ENCODE assay signal across 16 cellular contexts in the genomic region with DNA sequence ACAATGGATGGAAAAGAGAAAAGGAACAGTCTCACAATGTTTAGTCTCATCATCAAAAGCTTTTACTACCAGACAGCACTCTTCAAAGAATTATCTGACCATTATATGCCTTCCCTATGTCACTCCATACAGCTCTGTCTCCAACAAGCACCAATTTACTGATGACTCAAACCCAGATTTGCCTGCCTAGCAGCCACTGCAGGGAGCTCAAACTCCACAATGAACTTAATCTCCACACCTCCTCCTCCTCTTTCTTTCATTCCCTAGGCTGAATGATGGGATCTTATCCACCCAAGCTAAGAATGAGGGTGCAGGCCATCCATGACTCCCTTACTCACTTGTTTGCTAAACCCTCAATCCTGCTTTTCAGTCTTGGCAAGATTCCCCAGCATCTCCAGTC. TPM values are rescaled to one million over a fixed set of nuclear protein-coding genes. Genes with fewer than 3 reads are reported as not detected.
DNase-seq lines count a peak whose midpoint lies in the region; ATAC-seq and TF ChIP-seq lines count a peak whose summit lies in the region.
"Had no signal": no experiment of that assay in that cellular context is flagged by ENCODE, and none has a peak within 500 bp of the region (broad histone marks: within the 10 kb centered on the region; RNA-seq: fewer than 3 reads in every experiment).

No MANE protein-coding gene starts in this region.

- H3K9ac ChIP-seq in mammary epithelial cell (ENCODE audit: insufficient read depth, low read length): no peak overlapping the region

- in situ Hi-C loops in mammary epithelial cell (cut with MboI; ENCODE audit: low sequenced_read_pairs in 2 of 2) (no loop called here), HAP-1 (cut with MboI; ENCODE audit: low sequenced_read_pairs) (no loop called here)

- BruUV-seq in mammary epithelial cell (replicated peaks; lab: Mats Ljungman, UMichigan) (no TSS peak), MCF 10A (replicated peaks; lab: Mats Ljungman, UMichigan) (no TSS peak)

- H3K27ac ChIP-seq in mammary epithelial cell (ENCODE audit: insufficient read depth, low read depth, low read length): no peak overlapping the region
- no peak overlapping the region for H3K27ac ChIP-seq in upper lobe of right lung
- no peak overlapping the region for H3K27ac ChIP-seq in Peyer's patch
- H3K27ac ChIP-seq: HL-60 had no signal

- H3K36me3 Mint-ChIP-seq in MCF 10A (ENCODE audit: insufficient read depth, unreplicated experiment): peaks cover 35% of the 10 kb centered on the region
- H3K36me3 Mint-ChIP-seq in activated naive CD8-positive, alpha-beta T cell treated with anti-CD3 and anti-CD28 coated beads, Interleukin-2, amount 50 U/mL, for 24 hours (ENCODE audit: low read depth): peaks cover 22% of the 10 kb centered on the region

- no peak for TF ChIP-seq POLR2A in Peyer's patch (IDR thresholded peaks at IDR 0.05)

- no peak for ATAC-seq in activated naive CD8-positive, alpha-beta T cell treated with anti-CD3 and anti-CD28 coated beads, Interleukin-2, amount 50 U/mL, for 24 hours
- peak; percentile 26 for ATAC-seq in upper lobe of right lung

- POLR2A ChIA-PET in MCF 10A (lab: Yijun Ruan, JAX): interaction anchor here (1.0 kb wide), 1 partner anchor 74 kb away, joined by 3 read pairs; no protein-coding TSS in a partner anchor

- H2AFZ ChIP-seq in mammary epithelial cell (ENCODE audit: low read depth, low read length): no peak overlapping the region

- peaks cover 10% of the 10 kb centered on the region for H3K4me1 ChIP-seq in mammary epithelial cell (ENCODE audit: insufficient read depth, low read length)
- H3K4me1 ChIP-seq in upper lobe of right lung: peaks cover 6% of the 10 kb centered on the region
- no peaks in the 10 kb centered on the region for H3K4me1 ChIP-seq in Peyer's patch
- H3K4me1 ChIP-seq in HAP-1: no peaks in the 10 kb centered on the region

- H3K27ac Mint-ChIP-seq in MCF 10A (ENCODE audit: low read depth, unreplicated experiment): no peak overlapping the region
- H3K27ac Mint-ChIP-seq in activated naive CD8-positive, alpha-beta T cell treated with anti-CD3 and anti-CD28 coated beads, Interleukin-2, amount 50 U/mL, for 24 hours: peak overlapping the region; percentile 6
- H3K27ac Mint-ChIP-seq: activated naive CD8-positive, alpha-beta T cell treated with anti-CD3 and anti-CD28 coated beads, Interleukin-2, amount 10 ng/mL, durations not matched to agents 7 days and 5 days; T-helper 2 cell treated with Interferon-gamma antibody and Interleukin-4, amounts not matched to agents 5 μg/mL and 100 μg/mL, for 36 hours had no signal

- peaks cover 35% of the 10 kb centered on the region for H3K79me2 ChIP-seq in mammary epithelial cell (ENCODE audit: insufficient read depth, low read length)

- peaks cover 17% of the 10 kb centered on the region for H3K4me1 Mint-ChIP-seq in MCF 10A (ENCODE audit: insufficient read depth, unreplicated experiment)
- H3K4me1 Mint-ChIP-seq in activated naive CD8-positive, alpha-beta T cell treated with anti-CD3 and anti-CD28 coated beads, Interleukin-2, amount 50 U/mL, for 24 hours: peaks cover 49% of the 10 kb centered on the region

- dilution Hi-C loops in mammary epithelial cell (cut with HindIII; ENCODE audit: low sequenced_read_pairs): loop anchor here (5.0 kb wide), 2 partner anchors 42 to 78 kb away; no protein-coding TSS in a partner anchor

- H3K36me3 ChIP-seq in mammary epithelial cell (ENCODE audit: insufficient read depth, low read length): no peaks in the 10 kb centered on the region
- H3K36me3 ChIP-seq in upper lobe of right lung: peaks cover 18% of the 10 kb centered on the region
- H3K36me3 ChIP-seq in Peyer's patch: peaks cover 0 to 5% (median 0%) of the 10 kb centered on the region in 3 donors
- peaks cover 14% of the 10 kb centered on the region for H3K36me3 ChIP-seq in HAP-1 (replicated peaks)

- H3K4me3 Mint-ChIP-seq in MCF 10A (ENCODE audit: unreplicated experiment): no peak overlapping the region
- H3K4me3 Mint-ChIP-seq in activated naive CD8-positive, alpha-beta T cell treated with anti-CD3 and anti-CD28 coated beads, Interleukin-2, amount 50 U/mL, for 24 hours: no peak overlapping the region
- H3K4me3 Mint-ChIP-seq: activated naive CD8-positive, alpha-beta T cell treated with anti-CD3 and anti-CD28 coated beads, Interleukin-2, amount 10 ng/mL, durations not matched to agents 7 days and 5 days; T-helper 2 cell treated with Interferon-gamma antibody and Interleukin-4, amounts not matched to agents 5 μg/mL and 100 μg/mL, for 36 hours had no signal

- H3K9me3 ChIP-seq in mammary epithelial cell (replicated peaks; ENCODE audit: insufficient read depth, low read length) (no peaks in the 10 kb centered on the region), upper lobe of right lung (no peaks in the 10 kb centered on the region), Peyer's patch (no peaks in the 10 kb centered on the region), HAP-1 (no peaks in the 10 kb centered on the region)

- DNase-seq in mammary epithelial cell (peak; percentile 23), MCF 10A (ENCODE audit: unreplicated experiment) (no peak), iris pigment epithelial cell (ENCODE audit: low read depth) (peak; percentile 68), upper lobe of right lung (no peak), Peyer's patch (no peak), HAP-1 (ENCODE audit: low spot score in 2 of 2) (no peak)
- no peak for DNase-seq in activated naive CD8-positive, alpha-beta T cell treated with anti-CD3 and anti-CD28 coated beads, Interleukin-2, amount 50 U/mL, for 24 hours
- DNase-seq in stimulated activated CD4-positive, alpha-beta T cell treated with anti-CD3 and anti-CD28 coated beads, Interleukin-4, amount 100 ng/mL, for 24 hours: no peak
- DNase-seq: activated CD8-positive, alpha-beta memory T cell treated with anti-CD3 and anti-CD28 coated beads for 24 hours; activated naive CD8-positive, alpha-beta T cell treated with anti-CD3 and anti-CD28 coated beads, Interleukin-2, amount 10 ng/mL, durations not matched to agents 7 days and 5 days; dorsolateral prefrontal cortex; NCI-H1048; NCI-H345; stimulated activated CD4-positive, alpha-beta T cell treated with anti-CD3 and anti-CD28 coated beads, Interleukin-12 subunit alpha, Interleukin-12 subunit beta, amount 100 ng/mL, for 4 hours had no signal

- no peaks in the 10 kb centered on the region for H3K9me3 Mint-ChIP-seq in MCF 10A (ENCODE audit: unreplicated experiment)
- H3K9me3 Mint-ChIP-seq in activated naive CD8-positive, alpha-beta T cell treated with anti-CD3 and anti-CD28 coated beads, Interleukin-2, amount 50 U/mL, for 24 hours: no peaks in the 10 kb centered on the region
- H3K9me3 Mint-ChIP-seq: activated naive CD8-positive, alpha-beta T cell treated with anti-CD3 and anti-CD28 coated beads, Interleukin-2, amount 10 ng/mL, durations not matched to agents 7 days and 5 days; T-helper 2 cell treated with Interferon-gamma antibody and Interleukin-4, amounts not matched to agents 5 μg/mL and 100 μg/mL, for 36 hours had no signal

- no peaks in the 10 kb centered on the region for H4K20me1 ChIP-seq in mammary epithelial cell (ENCODE audit: insufficient read depth, low read length)

- intact Hi-C loops in mammary epithelial cell (cut with micrococcal nuclease): no loop called here
- intact Hi-C loops in MCF 10A (cut with micrococcal nuclease): no loop called here
- intact Hi-C loops in upper lobe of right lung (cut with DNase I): no loop called here

- CTCF ChIA-PET in mammary epithelial cell (lab: Charles Lee; ENCODE audit: low non-redundant PET): no interaction called here
- CTCF ChIA-PET in MCF 10A (lab: Yijun Ruan, JAX): interaction anchor here (0.6 to 0.7 kb wide), 2 partner anchors 17 to 68 kb away, joined by 3 read pairs; no protein-coding TSS in a partner anchor

- H3K27me3 ChIP-seq in mammary epithelial cell (ENCODE audit: insufficient read depth, low read length): no peaks in the 10 kb centered on the region
- no peaks in the 10 kb centered on the region for H3K27me3 ChIP-seq in upper lobe of right lung
- no peaks in the 10 kb centered on the region for H3K27me3 ChIP-seq in Peyer's patch
- H3K27me3 ChIP-seq in HAP-1 (ENCODE audit: low read depth): no peaks in the 10 kb centered on the region
- H3K27me3 ChIP-seq: dorsolateral prefrontal cortex had no signal

- H3K4me2 ChIP-seq in mammary epithelial cell (ENCODE audit: insufficient read depth, low read depth, low read length): no peak overlapping the region

- no peaks in the 10 kb centered on the region for H3K27me3 Mint-ChIP-seq in MCF 10A (ENCODE audit: insufficient read depth, unreplicated experiment)
- H3K27me3 Mint-ChIP-seq in activated naive CD8-positive, alpha-beta T cell treated with anti-CD3 and anti-CD28 coated beads, Interleukin-2, amount 50 U/mL, for 24 hours: no peaks in the 10 kb centered on the region
- H3K27me3 Mint-ChIP-seq: activated naive CD8-positive, alpha-beta T cell treated with anti-CD3 and anti-CD28 coated beads, Interleukin-2, amount 10 ng/mL, durations not matched to agents 7 days and 5 days had no signal

- TF ChIP-seq CTCF in mammary epithelial cell (conservative IDR thresholded peaks at IDR 0.05 in 1 of 2, IDR thresholded peaks at IDR 0.05 in 1 of 2; ENCODE audit: extremely low read depth in 1 of 2, insufficient read depth in 1 of 2, low read depth in 1 of 2, low read length in 2 of 2) (peak in 1 of 2 donors; percentile 5), MCF 10A (IDR thresholded peaks at IDR 0.05; ENCODE audit: unreplicated experiment) (no peak), upper lobe of right lung (IDR thresholded peaks at IDR 0.05) (no peak), Peyer's patch (IDR thresholded peaks at IDR 0.05) (no peak)

- H3K4me3 ChIP-seq in mammary epithelial cell (replicated peaks in 1 of 3; ENCODE audit: insufficient read depth in 1 of 3, low read depth in 2 of 3, low read length in 3 of 3): no peak overlapping the region
- H3K4me3 ChIP-seq in upper lobe of right lung: no peak overlapping the region
- no peak overlapping the region for H3K4me3 ChIP-seq in Peyer's patch
- no peak overlapping the region for H3K4me3 ChIP-seq in HAP-1
- H3K4me3 ChIP-seq: dorsolateral prefrontal cortex had no signal

RNA-seq across cellular contexts. Expression of a gene that starts 45.5 kb away (rescaled TPM):
- total RNA-seq in mammary epithelial cell: 10 to 100 TPM; 21.3 to 42.3 TPM
- 24.6 TPM for polyA plus RNA-seq in mammary epithelial cell
- polyA minus RNA-seq in mammary epithelial cell: 63.5 TPM
- 14.2 and 20.2 TPM in 2 replicates for total RNA-seq in MCF 10A (2022)
- total RNA-seq in upper lobe of right lung: 116 TPM
- total RNA-seq in Peyer's patch: 100 to 1,000 TPM; 111 to 304 (median 229) TPM

RNA-seq across cellular contexts. Expression of a gene that starts 48.4 kb away (rescaled TPM):
- total RNA-seq in mammary epithelial cell: 10 to 100 TPM; 17.8 to 42.1 TPM
- polyA plus RNA-seq in mammary epithelial cell: 31.4 TPM
- polyA minus RNA-seq in mammary epithelial cell: 19.6 TPM
- total RNA-seq in MCF 10A (2022): 43.9 and 45.9 TPM in 2 replicates
- 42.1 TPM for total RNA-seq in upper lobe of right lung
- total RNA-seq in Peyer's patch: 10 to 100 TPM; 41.7 to 90.0 (median 59.2) TPM

Comparison
In these comparisons a context has a peak if more than half of its experiments do, and no peak if none do; other contexts are left out.
1. DNase-seq: peak in mammary epithelial cell (single experiment) and iris pigment epithelial cell (single experiment); none in MCF 10A (single experiment), activated naive CD8-positive, alpha-beta T cell treated with anti-CD3 and anti-CD28 coated beads, Interleukin-2, amount 50 U/mL, for 24 hours (single experiment), upper lobe of right lung (single experiment), Peyer's patch (0 of 3), HAP-1 (0 of 2) and stimulated activated CD4-positive, alpha-beta T cell treated with anti-CD3 and anti-CD28 coated beads, Interleukin-4, amount 100 ng/mL, for 24 hours (single experiment).